ENCODE assay signal across 13 cellular contexts in genomic region chr1:26544156-26544555, GRCh38. TPM values are rescaled to one million over a fixed set of nuclear protein-coding genes. Genes with fewer than 3 reads are reported as not detected.
A peak's percentile ranks its signal among the peaks of the same experiment; 100 is the strongest.
DNase-seq lines count a peak whose midpoint lies in the region; ATAC-seq and TF ChIP-seq lines count a peak whose summit lies in the region.
"Had no signal": no experiment of that assay in that cellular context is flagged by ENCODE, and none has a peak within 500 bp of the region (broad histone marks: within the 10 kb centered on the region; RNA-seq: fewer than 3 reads in every experiment).

No MANE protein-coding gene starts in this region.

- H3K36me3 Mint-ChIP-seq in activated naive CD4-positive, alpha-beta T cell treated with anti-CD3 and anti-CD28 coated beads for 36 hours (ENCODE audit: low read depth), result peaks cover 23% of the 10 kb centered on the region
- H3K36me3 Mint-ChIP-seq in T-helper 17 cell (ENCODE audit: low read depth), result peaks cover 4% of the 10 kb centered on the region
- H3K36me3 Mint-ChIP-seq in effector memory CD8-positive, alpha-beta T cell (ENCODE audit: insufficient read depth), result peaks cover 45% of the 10 kb centered on the region

- no peak for DNase-seq in activated naive CD4-positive, alpha-beta T cell treated with anti-CD3 and anti-CD28 coated beads for 36 hours
- no peak for DNase-seq in activated naive CD4-positive, alpha-beta T cell (lab: John Stamatoyannopoulos, UW)
- DNase-seq in T-helper 17 cell (no peak), suprapubic skin (ENCODE audit: low spot score in 2 of 2) (no peak), DMS 273 (lab: John Stamatoyannopoulos, UW; ENCODE audit: unreplicated experiment) (no peak), NOMO-1 treated with dmso at 0.1 percent for 144 hours (lab: John Stamatoyannopoulos, UW; ENCODE audit: unreplicated experiment) (no peak), cardiac septum (ENCODE audit: low spot score) (no peak)
- no peak for DNase-seq in effector memory CD8-positive, alpha-beta T cell
- DNase-seq: activated CD4-positive, alpha-beta T cell treated with anti-CD3 and anti-CD28 coated beads for 48 hours; hypothalamus; NCI-H748 treated with DMSO at 0.1 percent for 48 hours had no signal

- no peak for ATAC-seq in T-helper 17 cell
- no peak for ATAC-seq in effector memory CD8-positive, alpha-beta T cell (replicated peaks)
- ATAC-seq: sciatic nerve, SK-N-SH treated with all-trans-retinoic acid at 6 μM for 48 hours had no signal

- no peak overlapping the region for H3K4me3 ChIP-seq in suprapubic skin

- no peak for TF ChIP-seq POLR2A in suprapubic skin (IDR thresholded peaks at IDR 0.05)

- no peaks in the 10 kb centered on the region for H3K27me3 Mint-ChIP-seq in activated naive CD4-positive, alpha-beta T cell treated with anti-CD3 and anti-CD28 coated beads for 36 hours (ENCODE audit: low read depth)
- H3K27me3 Mint-ChIP-seq in T-helper 17 cell, result no peaks in the 10 kb centered on the region
- H3K27me3 Mint-ChIP-seq in effector memory CD8-positive, alpha-beta T cell, result no peaks in the 10 kb centered on the region

- H3K4me1 Mint-ChIP-seq in activated naive CD4-positive, alpha-beta T cell treated with anti-CD3 and anti-CD28 coated beads for 36 hours (ENCODE audit: low read depth), result peaks cover 77% of the 10 kb centered on the region
- H3K4me1 Mint-ChIP-seq in T-helper 17 cell, result peaks cover 74% of the 10 kb centered on the region
- peaks cover 75 to 85% of the 10 kb centered on the region in 2 donors for H3K4me1 Mint-ChIP-seq in effector memory CD8-positive, alpha-beta T cell (ENCODE audit: low read depth in 2 of 2)

- intact Hi-C loops in activated naive CD4-positive, alpha-beta T cell treated with anti-CD3 and anti-CD28 coated beads for 36 hours (cut with micrococcal nuclease), result loop anchor here (2.0 to 5.0 kb wide), 2 partner anchors 153 to 245 kb away; partner anchors contain the start of gene ARID1A
- intact Hi-C loops in cardiac septum (cut with DNase I), result no loop called here

- peak overlapping the region; percentile 14 for H3K27ac Mint-ChIP-seq in activated naive CD4-positive, alpha-beta T cell treated with anti-CD3 and anti-CD28 coated beads for 36 hours
- peak overlapping the region; percentile 95 for H3K27ac Mint-ChIP-seq in T-helper 17 cell
- H3K27ac Mint-ChIP-seq in effector memory CD8-positive, alpha-beta T cell, result peak overlapping the region; percentile 94 to 95

- no peaks in the 10 kb centered on the region for H3K27me3 ChIP-seq in suprapubic skin

- no peaks in the 10 kb centered on the region for H3K9me3 Mint-ChIP-seq in activated naive CD4-positive, alpha-beta T cell treated with anti-CD3 and anti-CD28 coated beads for 36 hours
- no peaks in the 10 kb centered on the region for H3K9me3 Mint-ChIP-seq in effector memory CD8-positive, alpha-beta T cell

- H3K9me3 ChIP-seq in T-helper 17 cell (ENCODE audit: control insufficient read depth, low read length, poor library complexity, severe bottlenecking) (no peaks in the 10 kb centered on the region), suprapubic skin (no peaks in the 10 kb centered on the region)

- H3K4me1 ChIP-seq in suprapubic skin, result peaks cover 49% of the 10 kb centered on the region

- 89% methylated on average over 6 of the region's 6 CpGs for WGBS in suprapubic skin

- no peak for TF ChIP-seq CTCF in suprapubic skin (IDR thresholded peaks at IDR 0.05)

- H3K27ac ChIP-seq in suprapubic skin, result peak overlapping the region; percentile 68

- CTCF ChIA-PET in activated naive CD4-positive, alpha-beta T cell treated with anti-CD3 and anti-CD28 coated beads for 36 hours (lab: Charles Lee), result no interaction called here

- no peak for TF ChIP-seq EP300 in suprapubic skin (IDR thresholded peaks at IDR 0.05)

- H3K36me3 ChIP-seq in suprapubic skin, result peaks cover 4% of the 10 kb centered on the region

- H3K4me3 Mint-ChIP-seq in activated naive CD4-positive, alpha-beta T cell treated with anti-CD3 and anti-CD28 coated beads for 36 hours, result peak overlapping the region; percentile 1
- no peak overlapping the region for H3K4me3 Mint-ChIP-seq in T-helper 17 cell
- H3K4me3 Mint-ChIP-seq in effector memory CD8-positive, alpha-beta T cell, result peak overlapping the region; percentile 76 to 95

RNA-seq across cellular contexts. Expression of gene RPS6KA1, which starts 14.6 kb away (rescaled TPM):
- total RNA-seq in activated naive CD4-positive, alpha-beta T cell treated with anti-CD3 and anti-CD28 coated beads for 36 hours, result 10 to 100 TPM; 83.5 to 86.4 TPM
- total RNA-seq in T-helper 17 cell (10 to 100 TPM; 76.3 to 98.0 TPM), suprapubic skin (10 to 100 TPM; 37.8 to 50.9 (median 43.7) TPM), cardiac septum (3.3 TPM)

Comparison
In these comparisons a context has a peak if more than half of its experiments do, and no peak if none do; other contexts are left out.
1. H3K27ac Mint-ChIP-seq: peak in every context shown above with its lines; median percentile 95 in T-helper 17 cell; 94 in effector memory CD8-positive, alpha-beta T cell; 14 in activated naive CD4-positive, alpha-beta T cell treated with anti-CD3 and anti-CD28 coated beads for 36 hours.